Comparison of ENCODE assay signal across 1 cellular context in the genomic region with DNA sequence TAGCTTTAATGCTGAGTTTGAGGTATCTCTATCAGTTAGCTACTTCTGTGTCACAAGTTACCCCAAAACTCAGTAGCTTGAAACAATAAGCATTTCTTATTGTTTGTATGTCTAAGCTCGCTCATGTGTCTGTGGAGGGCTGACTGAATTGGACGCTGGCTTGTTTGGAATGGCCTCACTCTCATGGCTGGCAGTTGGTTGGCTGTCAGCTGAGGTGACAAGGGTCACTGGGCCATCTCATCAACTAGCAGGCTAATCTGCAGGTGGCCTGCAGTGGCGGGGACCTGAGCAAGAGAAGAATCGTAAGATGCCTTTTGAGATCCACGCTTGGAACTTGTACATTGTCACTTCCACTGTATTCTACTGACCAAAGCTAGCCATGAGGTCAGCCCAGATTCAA.
TF ChIP-seq lines count a peak whose summit lies in the region.

No MANE protein-coding gene starts in this region.

TF ChIP-seq in HepG2, 621 proteins besides CTCF, POLR2A, EP300 and RAD21:
- TF ChIP-seq RBFOX2 (IDR thresholded peaks at IDR 0.05; ENCODE audit: low read depth, low read length) = no peak
- TF ChIP-seq NR2F6 (IDR thresholded peaks at IDR 0.05) = 0 out of 2 replicates have a peak, but pooled peaks have one; percentile 23
- TF ChIP-seq NR2F6 (CRISPR knock-in tag; IDR thresholded peaks at IDR 0.05) = no peak
- 0 out of 2 replicates have a peak, but pooled peaks have one; percentile 30 for TF ChIP-seq SOX5 (CRISPR knock-in tag; IDR thresholded peaks at IDR 0.05; ENCODE audit: borderline replicate concordance)
- peak; percentile 69; the same call in 1 of the 2 replicates for TF ChIP-seq ZNF644 (CRISPR knock-in tag; IDR thresholded peaks at IDR 0.05; ENCODE audit: low read depth)
- TF ChIP-seq, protein P1, sequence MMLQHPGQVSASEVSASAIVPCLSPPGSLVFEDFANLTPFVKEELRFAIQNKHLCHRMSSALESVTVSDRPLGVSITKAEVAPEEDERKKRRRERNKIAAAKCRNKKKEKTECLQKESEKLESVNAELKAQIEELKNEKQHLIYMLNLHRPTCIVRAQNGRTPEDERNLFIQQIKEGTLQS (CRISPR knock-in tag; IDR thresholded peaks at IDR 0.05) = no peak
- no peak for TF ChIP-seq SMARCC2 (IDR thresholded peaks at IDR 0.05)
- TF ChIP-seq ZSCAN22 (CRISPR knock-in tag; IDR thresholded peaks at IDR 0.05) = no peak
- TF ChIP-seq SOX6 (IDR thresholded peaks at IDR 0.05) = no peak
- TF ChIP-seq SOX6 (CRISPR knock-in tag; IDR thresholded peaks at IDR 0.05) = 0 out of 2 replicates have a peak, but pooled peaks have one; percentile 13
- TF ChIP-seq SALL1 (CRISPR knock-in tag; IDR thresholded peaks at IDR 0.05) = 0 out of 2 replicates have a peak, but pooled peaks have one; percentile 24
- TF ChIP-seq POGZ (CRISPR knock-in tag; IDR thresholded peaks at IDR 0.05) = 0 out of 2 replicates have a peak, but pooled peaks have one; percentile 21
- TF ChIP-seq RARA (CRISPR knock-in tag; IDR thresholded peaks at IDR 0.05) = peak; percentile 21; the same call in 1 of the 2 replicates
- TF ChIP-seq SOX13 (IDR thresholded peaks at IDR 0.05) = no peak
- peak in 1 of 2 experiments; percentile 24; a peak in 1 of 4 replicates for TF ChIP-seq SOX13 (CRISPR knock-in tag; conservative IDR thresholded peaks at IDR 0.05 in 1 of 2, IDR thresholded peaks at IDR 0.05 in 1 of 2)
- peak; percentile 56; the same call in 1 of the 2 replicates for TF ChIP-seq TFAP4 (IDR thresholded peaks at IDR 0.05; ENCODE audit: borderline replicate concordance, low read depth)
